In the genomic region with DNA sequence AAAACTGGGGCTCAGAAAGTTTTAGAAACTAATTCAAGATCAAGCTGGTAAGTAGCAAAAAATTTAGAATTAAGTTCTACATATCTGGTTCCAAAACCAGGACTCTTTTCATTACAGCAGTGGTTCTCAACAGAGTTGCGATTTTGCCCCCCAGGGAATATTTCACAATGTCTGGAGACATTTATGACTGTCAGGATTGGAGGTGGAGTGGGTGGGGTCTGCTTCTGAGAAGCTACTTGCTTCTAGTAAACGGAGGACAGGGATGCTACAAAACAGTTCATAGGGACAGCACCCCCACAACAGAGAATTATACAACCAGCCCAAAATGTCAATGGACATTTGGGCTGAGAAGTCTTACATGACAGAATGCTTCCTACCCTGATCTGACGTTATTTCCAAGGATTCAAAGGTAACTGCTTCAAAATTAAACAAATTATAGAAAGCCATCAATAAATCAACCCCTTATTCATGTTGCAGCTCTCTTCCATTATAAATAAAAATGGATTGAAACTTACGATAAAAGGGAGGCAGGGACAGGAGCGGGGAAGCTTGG, we compare ENCODE assay signal across 8 cellular contexts. TPM values are rescaled to one million over a fixed set of nuclear protein-coding genes. Genes with fewer than 3 reads are reported as not detected.
DNase-seq lines count a peak whose midpoint lies in the region; ATAC-seq, FAIRE-seq and TF ChIP-seq lines count a peak whose summit lies in the region.

No MANE protein-coding gene starts in this region.

- peak overlapping the region; percentile 89 for H3K27ac Mint-ChIP-seq in neural progenitor cell

- H2AFZ ChIP-seq in endothelial cell of umbilical vein (ENCODE audit: low read depth, low read length) (peak overlapping the region; percentile 95), neural progenitor cell (replicated peaks) (peak overlapping the region; percentile 71)

- H4K20me1 ChIP-seq in endothelial cell of umbilical vein (replicated peaks; ENCODE audit: control insufficient read depth, extremely low read depth, insufficient read depth, low read length) = no peaks in the 10 kb centered on the region
- H4K20me1 ChIP-seq in neural progenitor cell (ENCODE audit: low read depth) = no peaks in the 10 kb centered on the region

- peaks cover 21% of the 10 kb centered on the region for H3K4me1 Mint-ChIP-seq in neural progenitor cell

- H3K9ac ChIP-seq in endothelial cell of umbilical vein (replicated peaks; ENCODE audit: extremely low read depth, insufficient read depth, low read length) (peak overlapping the region; percentile 74), neural progenitor cell (no peak overlapping the region)

- H3K27me3 Mint-ChIP-seq in neural progenitor cell (ENCODE audit: insufficient read depth, low read depth) = peaks cover 7% of the 10 kb centered on the region

- H3K9me3 ChIP-seq in Peyer's patch (no peaks in the 10 kb centered on the region), endothelial cell of umbilical vein (replicated peaks; ENCODE audit: control insufficient read depth, insufficient read depth, low read length) (no peaks in the 10 kb centered on the region), neural progenitor cell (ENCODE audit: low read depth) (no peaks in the 10 kb centered on the region)

- H3K4me2 ChIP-seq in endothelial cell of umbilical vein (ENCODE audit: insufficient read depth, low read length) (peak overlapping the region; percentile 94), neural progenitor cell (peak overlapping the region; percentile 79)

- peak overlapping the region in 3 of 4 donors; percentile 62 to 77 (median 63) for H3K27ac ChIP-seq in Peyer's patch
- no peak overlapping the region for H3K27ac ChIP-seq in endothelial cell of umbilical vein (ENCODE audit: insufficient read depth, low read depth, low read length)
- no peak overlapping the region for H3K27ac ChIP-seq in neural progenitor cell

- CTCF ChIA-PET in endothelial cell of umbilical vein (lab: Charles Lee) = interaction anchor here (0.9 kb wide), 1 partner anchor 167 kb away, joined by 3 read pairs; no protein-coding TSS in a partner anchor

- BruUV-seq in endothelial cell of umbilical vein (replicated peaks; lab: Mats Ljungman, UMichigan) = no TSS peak

- DNase-seq in GM12864 (ENCODE audit: low read depth) = no peak
- DNase-seq in Peyer's patch = no peak
- DNase-seq in endothelial cell of umbilical vein (ENCODE audit: low read depth, low spot score) = no peak
- peak; percentile 7 for DNase-seq in neural progenitor cell (ENCODE audit: low spot score)
- no peak for DNase-seq in NCI-H526 (lab: John Stamatoyannopoulos, UW)
- DNase-seq in NCI-H1092 (lab: John Stamatoyannopoulos, UW) = no peak

- POLR2A ChIA-PET in endothelial cell of umbilical vein (lab: Charles Lee) = no interaction called here

- H3K79me2 ChIP-seq in endothelial cell of umbilical vein (ENCODE audit: control insufficient read depth, insufficient read depth, low read length) = peaks cover 1% of the 10 kb centered on the region
- peaks cover 16% of the 10 kb centered on the region for H3K79me2 ChIP-seq in neural progenitor cell (ENCODE audit: low read depth)

- dilution Hi-C loops in endothelial cell of umbilical vein (cut with MboI; ENCODE audit: extremely low pct_ligation_motif_present, low sequenced_read_pairs) = no loop called here

- ATAC-seq in HG02759 (IDR thresholded peaks at IDR 0.05; ENCODE audit: unreplicated experiment) (no peak), GM18520 (IDR thresholded peaks at IDR 0.05; ENCODE audit: unreplicated experiment) (no peak)

- TF ChIP-seq CTCF in GM12864 (IDR thresholded peaks at IDR 0.05; ENCODE audit: low read depth, low read length, missing control alignments) (no peak), Peyer's patch (IDR thresholded peaks at IDR 0.05) (no peak), endothelial cell of umbilical vein (IDR thresholded peaks at IDR 0.05; ENCODE audit: extremely low read depth in 1 of 2, insufficient read depth in 1 of 2, low read depth in 1 of 2, low read length in 2 of 2) (no peak), neural progenitor cell (IDR thresholded peaks at IDR 0.05) (no peak)

- no peaks in the 10 kb centered on the region for H3K9me3 Mint-ChIP-seq in neural progenitor cell

- TF ChIP-seq POLR2A in Peyer's patch (IDR thresholded peaks at IDR 0.05) = no peak
- TF ChIP-seq POLR2A in endothelial cell of umbilical vein (IDR thresholded peaks at IDR 0.05; ENCODE audit: low read depth, low read length) = no peak

- FAIRE-seq in endothelial cell of umbilical vein (lab: Jason Lieb, UNC) = no peak

- no peaks in the 10 kb centered on the region for H3K9me1 ChIP-seq in endothelial cell of umbilical vein (replicated peaks; ENCODE audit: control insufficient read depth, extremely low read depth, insufficient read depth, low read length)

- H3K36me3 ChIP-seq in Peyer's patch = no peaks in the 10 kb centered on the region
- no peaks in the 10 kb centered on the region for H3K36me3 ChIP-seq in endothelial cell of umbilical vein (ENCODE audit: control insufficient read depth in 2 of 2, extremely low read depth in 1 of 2, insufficient read depth in 2 of 2, low read length in 2 of 2)
- H3K36me3 ChIP-seq in neural progenitor cell = no peaks in the 10 kb centered on the region

- intact Hi-C loops in endothelial cell of umbilical vein (cut with micrococcal nuclease) = loop anchor here (5.0 kb wide), 2 partner anchors 168 to 392 kb away; a partner anchor contains a TSS

- H3K4me3 Mint-ChIP-seq in neural progenitor cell = peak overlapping the region; percentile 96

- peaks cover 10% of the 10 kb centered on the region for H3F3A ChIP-seq in neural progenitor cell (ENCODE audit: low read depth)

- no peaks in the 10 kb centered on the region for H3K36me3 Mint-ChIP-seq in neural progenitor cell

- peaks cover 0 to 6% (median 0%) of the 10 kb centered on the region in 4 donors for H3K4me1 ChIP-seq in Peyer's patch
- H3K4me1 ChIP-seq in endothelial cell of umbilical vein (ENCODE audit: control insufficient read depth, extremely low read depth, insufficient read depth, low read length) = peaks cover 25% of the 10 kb centered on the region
- H3K4me1 ChIP-seq in neural progenitor cell = peaks cover 20% of the 10 kb centered on the region

- no peaks in the 10 kb centered on the region for H3K27me3 ChIP-seq in Peyer's patch
- H3K27me3 ChIP-seq in endothelial cell of umbilical vein (ENCODE audit: control insufficient read depth in 2 of 2, insufficient read depth in 2 of 2, low read length in 2 of 2) = peaks cover 11 to 22% of the 10 kb centered on the region in 2 experiments
- H3K27me3 ChIP-seq in neural progenitor cell = peaks cover 7% of the 10 kb centered on the region

- H3K4me3 ChIP-seq in GM12864 (ENCODE audit: low read depth, low read length) = peak overlapping the region; percentile 75
- peak overlapping the region; percentile 61 to 94 (median 71) for H3K4me3 ChIP-seq in Peyer's patch
- H3K4me3 ChIP-seq in endothelial cell of umbilical vein (replicated peaks in 1 of 3; ENCODE audit: insufficient read depth in 1 of 3, low read depth in 1 of 3, low read length in 3 of 3) = peak overlapping the region; percentile 87 to 94 (median 88)
- peak overlapping the region; percentile 85 for H3K4me3 ChIP-seq in neural progenitor cell

TF ChIP-seq in endothelial cell of umbilical vein, 7 proteins besides CTCF, POLR2A, EP300 and RAD21:
- TF ChIP-seq MYC (IDR thresholded peaks at IDR 0.05; ENCODE audit: low read depth, low read length) (no peak), POLR2AphosphoS5 (IDR thresholded peaks at IDR 0.05; ENCODE audit: insufficient read depth, low read depth, low read length) (no peak), JUN (IDR thresholded peaks at IDR 0.05; ENCODE audit: borderline replicate concordance, insufficient read depth, insufficient read length, low read depth) (no peak), GATA2 (IDR thresholded peaks at IDR 0.05; ENCODE audit: insufficient read depth, insufficient read length, low read depth, low read length) (no peak), FOS (IDR thresholded peaks at IDR 0.05; ENCODE audit: borderline replicate concordance, insufficient read depth, low read length) (no peak)
- TF ChIP-seq, protein P1, sequence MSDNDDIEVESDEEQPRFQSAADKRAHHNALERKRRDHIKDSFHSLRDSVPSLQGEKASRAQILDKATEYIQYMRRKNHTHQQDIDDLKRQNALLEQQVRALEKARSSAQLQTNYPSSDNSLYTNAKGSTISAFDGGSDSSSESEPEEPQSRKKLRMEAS (IDR thresholded peaks at IDR 0.05; ENCODE audit: insufficient read depth, insufficient read length) = no peak

RNA-seq across cellular contexts. Expression of a gene that starts 0.7 kb away (rescaled TPM):
- 10 to 100 TPM in 1 of 4 donors, 1 to 10 TPM in 3; 2.6 to 27.2 (median 9.0) TPM for total RNA-seq in Peyer's patch
- 8.4 and 9.7 TPM in 2 replicates for total RNA-seq in endothelial cell of umbilical vein
- polyA plus RNA-seq in endothelial cell of umbilical vein = 4.0 and 4.5 TPM in 2 replicates
- 5.6 TPM in 2 replicates for polyA plus RNA-seq in endothelial cell of umbilical vein (2011; cell fraction: cytosol; rRNA removed)
- 14.4 and 17.6 TPM in 2 replicates for polyA plus RNA-seq in endothelial cell of umbilical vein (2011; cell fraction: nucleus; rRNA removed)
- polyA plus RNA-seq in endothelial cell of umbilical vein (2012) = 9.9 and 11.0 TPM in 2 replicates
- polyA minus RNA-seq in endothelial cell of umbilical vein = 6.3 and 7.0 TPM in 2 replicates
- polyA minus RNA-seq in endothelial cell of umbilical vein (2011; cell fraction: cytosol; rRNA and poly(A)+ RNA removed) = 1.8 TPM
- polyA minus RNA-seq in endothelial cell of umbilical vein (2011; cell fraction: nucleus; rRNA and poly(A)+ RNA removed) = 12.6 and 14.1 TPM in 2 replicates
- total RNA-seq in neural progenitor cell (ENCODE audit: low replicate concordance) = 31.4 and 39.9 TPM in 2 replicates

Comparison
In these comparisons a context has a peak if more than half of its experiments do, and no peak if none do; other contexts are left out.
1. H3K27ac ChIP-seq: peak in Peyer's patch (3 of 4); none in endothelial cell of umbilical vein (single experiment) and neural progenitor cell (single experiment).
2. Peak in every context shown above with its lines, with median percentiles within 50 percentile points of each other: H3K4me3 ChIP-seq.